1 cellular context compared by ENCODE assay signal in the genomic region with DNA sequence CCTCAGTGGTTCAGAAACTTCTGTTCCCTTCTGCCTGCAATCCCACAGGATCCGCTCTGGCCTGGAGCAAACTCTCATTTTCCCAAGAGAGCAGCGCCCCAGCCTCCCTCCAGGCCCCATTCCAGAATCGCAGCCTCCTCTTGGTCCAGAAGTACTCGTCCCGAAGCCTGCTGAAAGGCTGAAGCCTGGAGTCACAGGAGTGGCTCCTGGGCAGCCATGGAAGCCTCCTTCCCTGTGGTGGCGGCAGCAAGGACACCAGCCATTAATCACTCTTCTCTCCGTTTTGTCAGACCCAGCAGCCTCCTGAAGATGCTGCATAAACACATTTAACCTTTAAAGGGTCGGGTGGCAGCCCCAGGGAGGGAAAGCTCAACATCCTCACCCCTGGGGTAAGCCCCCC.
TF ChIP-seq lines count a peak whose summit lies in the region.

No MANE protein-coding gene starts in this region.

TF ChIP-seq in H1, 55 proteins besides CTCF, POLR2A, EP300 and RAD21:
- TF ChIP-seq KDM5A (IDR thresholded peaks at IDR 0.05; ENCODE audit: low read length) (no peak), GABPA (IDR thresholded peaks at IDR 0.05; ENCODE audit: borderline replicate concordance, insufficient read depth, low read length) (no peak), ZNF274 (IDR thresholded peaks at IDR 0.05; ENCODE audit: borderline replicate concordance, extremely low read depth, low read length) (no peak), EZH2 (IDR thresholded peaks at IDR 0.05; ENCODE audit: low read depth, low read length, severe bottlenecking) (no peak), HDAC6 (IDR thresholded peaks at IDR 0.05; ENCODE audit: low read depth, low read length) (no peak), CHD1 (IDR thresholded peaks at IDR 0.05; ENCODE audit: low read depth, low read length) (no peak)
TF ChIP-seq in H1: peak in this region for 0.
